ENCODE assay signal across 8 cellular contexts in genomic region chr4:41934813-41935651, GRCh38. TPM values are rescaled to one million over a fixed set of nuclear protein-coding genes. Genes with fewer than 3 reads are reported as not detected.
A peak's percentile ranks its signal among the peaks of the same experiment; 100 is the strongest.
DNase-seq lines count a peak whose midpoint lies in the region; ATAC-seq, FAIRE-seq and TF ChIP-seq lines count a peak whose summit lies in the region.

TMEM33 (plus strand) TSS chr4:41935429; CDS start chr4:41935485, 56 bp downstream.

- WGBS in small intestine, 3 donors: 5 to 7% (median 6%) methylated on average over 42 to 51 of the region's 51 CpGs

- DNase-seq in ACHN (peak; percentile 79), NCI-H2196 treated with DMSO at 0.1 percent for 48 hours (lab: John Stamatoyannopoulos, UW; ENCODE audit: unreplicated experiment) (peak; percentile 90), breast epithelium (ENCODE audit: low spot score in 2 of 2) (peak; percentile 76 to 77), iPS-NIHi11 (ENCODE audit: low spot score) (peak; percentile 89), small intestine (peak; percentile 94)

- H3K27ac ChIP-seq in VCaP (peak within 1 kb of the TSS; percentile 93), breast epithelium (peak within 1 kb of the TSS; percentile 80 to 81), small intestine (ENCODE audit: low read depth in 1 of 2, low read length in 1 of 2) (peak within 1 kb of the TSS; percentile 56 to 96)

- ATAC-seq in GM18870 (IDR thresholded peaks at IDR 0.05; ENCODE audit: unreplicated experiment) (peak; percentile 89), HG03135 (IDR thresholded peaks at IDR 0.05; ENCODE audit: unreplicated experiment) (peak; percentile 86)

- intact Hi-C loops in breast epithelium (cut with DNase I; ENCODE audit: low total_unique reads): no loop called here

- H3K4me1 ChIP-seq in breast epithelium (peaks cover 0 to 10% of the 10 kb centered on the region in 2 donors), small intestine (ENCODE audit: control insufficient read depth in 2 of 2, insufficient read depth in 1 of 2, low read depth in 1 of 2, low read length in 1 of 2) (peaks cover 2 to 9% of the 10 kb centered on the region in 2 donors)

- no peak for FAIRE-seq in small intestine (lab: Jason Lieb, UNC)

- H3K4me3 ChIP-seq in breast epithelium (peak within 1 kb of the TSS; percentile 77 to 87 (median 83)), small intestine (ENCODE audit: low read depth in 1 of 2, low read length in 2 of 2) (peak within 1 kb of the TSS; percentile 72 to 97)

- no peaks in the 10 kb centered on the region for H3K9me3 ChIP-seq in breast epithelium
- H3K9me3 ChIP-seq in small intestine (ENCODE audit: control insufficient read depth, low read depth): no peaks in the 10 kb centered on the region

- TF ChIP-seq POLR2A in breast epithelium (IDR thresholded peaks at IDR 0.05): peak; percentile 70

- no peaks in the 10 kb centered on the region for H3K27me3 ChIP-seq in breast epithelium
- H3K27me3 ChIP-seq in small intestine (ENCODE audit: control insufficient read depth in 2 of 2, insufficient read depth in 2 of 2, low read length in 2 of 2): no peaks in the 10 kb centered on the region

- in situ Hi-C loops in ACHN (cut with HindIII; ENCODE audit: low pct_ligation_motif_present, low pct_unique_long_range_greater_than_20kb, low sequenced_read_pairs): no loop called here

- TF ChIP-seq CTCF in VCaP (conservative IDR thresholded peaks at IDR 0.05): no peak
- TF ChIP-seq CTCF in breast epithelium (IDR thresholded peaks at IDR 0.05): peak in 1 of 3 donors; percentile 25

- no peaks in the 10 kb centered on the region for H3K36me3 ChIP-seq in breast epithelium
- H3K36me3 ChIP-seq in small intestine (ENCODE audit: control insufficient read depth in 2 of 2, insufficient read depth in 2 of 2, low read length in 2 of 2): peaks cover 0 to 2% of the 10 kb centered on the region in 2 donors

RNA-seq across cellular contexts. Expression of gene TMEM33, which starts in this region (rescaled TPM):
- 10 to 100 TPM; 35.7 to 52.7 (median 42.0) TPM for total RNA-seq in breast epithelium
- 10 to 100 TPM in 1 of 3 donors, 1 to 10 TPM in 2; 6.2 to 22.1 (median 6.7) TPM for polyA plus RNA-seq in small intestine

Comparison
In these comparisons a context has a peak if more than half of its experiments do, and no peak if none do; other contexts are left out.
1. Peak in every context shown above with its lines: DNase-seq, ATAC-seq, H3K4me3 ChIP-seq and H3K27ac ChIP-seq.